ENCODE assay signal across 19 cellular contexts in genomic region chr10:114698271-114699185, GRCh38. TPM values are rescaled to one million over a fixed set of nuclear protein-coding genes. Genes with fewer than 3 reads are reported as not detected.
DNase-seq lines count a peak whose midpoint lies in the region; ATAC-seq, FAIRE-seq and TF ChIP-seq lines count a peak whose summit lies in the region.
"Had no signal": no experiment of that assay in that cellular context is flagged by ENCODE, and none has a peak within 500 bp of the region (broad histone marks: within the 10 kb centered on the region; RNA-seq: fewer than 3 reads in every experiment).

No MANE protein-coding gene starts in this region.

- no peaks in the 10 kb centered on the region for H3K27me3 ChIP-seq in left ventricle myocardium inferior (ENCODE audit: low read depth)
- H3K27me3 ChIP-seq in uterus, result no peaks in the 10 kb centered on the region
- H3K27me3 ChIP-seq: BLaER1 treated with 17β-estradiol and CSF1 and Interleukin-3, amounts not matched to agents 10 nM and 100 nM; cardiac muscle cell; upper lobe of left lung had no signal

- H3K27ac ChIP-seq in left ventricle myocardium inferior (replicated peaks) (peak overlapping the region; percentile 87), kidney (ENCODE audit: low read depth in 2 of 2, low read length in 2 of 2) (peak overlapping the region in 1 of 2 donors; percentile 3), uterus (peak overlapping the region; percentile 70 to 81)
- H3K27ac ChIP-seq: BLaER1 treated with 17β-estradiol and CSF1 and Interleukin-3, amounts not matched to agents 10 nM and 100 nM; cardiac muscle cell; upper lobe of left lung had no signal

- no peak overlapping the region for H3K4me3 ChIP-seq in left ventricle myocardium inferior
- H3K4me3 ChIP-seq in kidney (ENCODE audit: low read length in 2 of 2), result no peak overlapping the region
- H3K4me3 ChIP-seq in uterus, result no peak overlapping the region
- H3K4me3 ChIP-seq: BLaER1 treated with 17β-estradiol and CSF1 and Interleukin-3, amounts not matched to agents 10 nM and 100 nM; cardiac muscle cell; upper lobe of left lung had no signal

- no peak for ATAC-seq in Right ventricle myocardium inferior
- ATAC-seq in SK-N-SH treated with all-trans-retinoic acid at 6 μM for 48 hours, result peak; percentile 89
- ATAC-seq in HG02610 (IDR thresholded peaks at IDR 0.05; ENCODE audit: unreplicated experiment), result no peak
- ATAC-seq: stimulated activated naive CD8-positive, alpha-beta T cell treated with anti-CD3 and anti-CD28 coated beads, Interleukin-15, amount 100 ng/mL, for 72 hours had no signal

- H3K9me3 ChIP-seq in left ventricle myocardium inferior (replicated peaks) (peaks cover 15% of the 10 kb centered on the region), kidney (ENCODE audit: control insufficient read depth in 1 of 2, low read length in 2 of 2) (no peaks in the 10 kb centered on the region), uterus (no peaks in the 10 kb centered on the region)
- H3K9me3 ChIP-seq: upper lobe of left lung had no signal

- no peaks in the 10 kb centered on the region for H3K36me3 ChIP-seq in left ventricle myocardium inferior
- no peaks in the 10 kb centered on the region for H3K36me3 ChIP-seq in kidney (ENCODE audit: control insufficient read depth in 1 of 2, insufficient read depth in 2 of 2, low read length in 2 of 2)
- H3K36me3 ChIP-seq in uterus, result no peaks in the 10 kb centered on the region
- H3K36me3 ChIP-seq: BLaER1 treated with 17β-estradiol and CSF1 and Interleukin-3, amounts not matched to agents 10 nM and 100 nM; cardiac muscle cell; upper lobe of left lung had no signal

- FAIRE-seq in kidney (lab: Jason Lieb, UNC), result peak; percentile 53

- H3K4me1 ChIP-seq in left ventricle myocardium inferior (peaks cover 55% of the 10 kb centered on the region), kidney (ENCODE audit: control insufficient read depth in 1 of 2, insufficient read depth in 1 of 2, low read depth in 1 of 2, low read length in 2 of 2) (peaks cover 0 to 7% of the 10 kb centered on the region in 2 donors), uterus (peaks cover 3 to 5% of the 10 kb centered on the region in 2 donors)

- DNase-seq in left ventricle myocardium inferior (no peak), Right ventricle myocardium inferior (ENCODE audit: missing footprints) (no peak), kidney (no peak), uterus (no peak), NCI-H1694 treated with DMSO at 0.1 percent for 48 hours (lab: John Stamatoyannopoulos, UW) (no peak), cerebellar cortex (ENCODE audit: low spot score) (no peak)
- DNase-seq: activated CD4-positive, alpha-beta memory T cell treated with anti-CD3 and anti-CD28 coated beads for 36 hours; activated gamma-delta T cell; Calu3; dermis blood vessel endothelial cell; hippocampal formation; NCI-H2171 treated with DMSO at 0.1 percent for 48 hours; NCI-H524 treated with DMSO at 0.1 percent for 48 hours; stimulated activated naive CD8-positive, alpha-beta T cell treated with anti-CD3 and anti-CD28 coated beads, Interleukin-15, amount 100 ng/mL, for 72 hours; upper lobe of left lung had no signal

- no peak for TF ChIP-seq POLR2A in uterus (IDR thresholded peaks at IDR 0.05)

- intact Hi-C loops in left ventricle myocardium inferior (cut with micrococcal nuclease), result no loop called here
- intact Hi-C loops in Right ventricle myocardium inferior (cut with DNase I), result loop anchor here (2.0 to 5.0 kb wide), 2 partner anchors 14 to 146 kb away; no protein-coding TSS in a partner anchor
- intact Hi-C loops in kidney (cut with DNase I), result no loop called here
- intact Hi-C loops in uterus (cut with DNase I; ENCODE audit: low total_unique reads), result no loop called here

- H3K9ac ChIP-seq in kidney (ENCODE audit: low read length in 2 of 2), result no peak overlapping the region
- H3K9ac ChIP-seq: BLaER1 treated with 17β-estradiol and CSF1 and Interleukin-3, amounts not matched to agents 10 nM and 100 nM had no signal

- TF ChIP-seq CTCF in left ventricle myocardium inferior (IDR thresholded peaks at IDR 0.05; ENCODE audit: borderline replicate concordance) (no peak), kidney (IDR thresholded peaks at IDR 0.05; ENCODE audit: borderline replicate concordance, extremely low read depth, insufficient read depth) (no peak), uterus (IDR thresholded peaks at IDR 0.05) (no peak)

TF ChIP-seq in SK-N-SH treated with all-trans-retinoic acid at 6 μM for 48 hours, 23 proteins besides CTCF, POLR2A, EP300 and RAD21:
- TF ChIP-seq TCF4 (CRISPR knock-in tag; IDR thresholded peaks at IDR 0.05; ENCODE audit: borderline replicate concordance) (no peak), BACH2 (CRISPR knock-in tag; IDR thresholded peaks at IDR 0.05; ENCODE audit: borderline replicate concordance) (no peak), ISL1 (CRISPR knock-in tag; IDR thresholded peaks at IDR 0.05) (peak; percentile 54), PATZ1 (CRISPR knock-in tag; IDR thresholded peaks at IDR 0.05; ENCODE audit: borderline replicate concordance) (no peak), SNAI2 (CRISPR knock-in tag; IDR thresholded peaks at IDR 0.05) (no peak), RARB (CRISPR knock-in tag; IDR thresholded peaks at IDR 0.05) (no peak), POU6F1 (CRISPR knock-in tag; IDR thresholded peaks at IDR 0.05; ENCODE audit: borderline replicate concordance, low read depth) (no peak), ZNF70 (CRISPR knock-in tag; IDR thresholded peaks at IDR 0.05) (no peak), ZFP30 (CRISPR knock-in tag; IDR thresholded peaks at IDR 0.05) (no peak)

RNA-seq across cellular contexts. Expression of gene ABLIM1, which starts 40.5 kb away (rescaled TPM):
- total RNA-seq in left ventricle myocardium inferior (674 TPM), Right ventricle myocardium inferior (730 TPM), kidney (158 TPM), uterus (100 to 1,000 TPM in 2 of 4 donors, 10 to 100 TPM in 2; 41.2 to 128 (median 97.3) TPM)
- polyA plus RNA-seq in kidney (ENCODE audit: insufficient read depth, low read depth, low replicate concordance), result 32.3 TPM
